ENCODE assay signal across 1 cellular context in the genomic region with DNA sequence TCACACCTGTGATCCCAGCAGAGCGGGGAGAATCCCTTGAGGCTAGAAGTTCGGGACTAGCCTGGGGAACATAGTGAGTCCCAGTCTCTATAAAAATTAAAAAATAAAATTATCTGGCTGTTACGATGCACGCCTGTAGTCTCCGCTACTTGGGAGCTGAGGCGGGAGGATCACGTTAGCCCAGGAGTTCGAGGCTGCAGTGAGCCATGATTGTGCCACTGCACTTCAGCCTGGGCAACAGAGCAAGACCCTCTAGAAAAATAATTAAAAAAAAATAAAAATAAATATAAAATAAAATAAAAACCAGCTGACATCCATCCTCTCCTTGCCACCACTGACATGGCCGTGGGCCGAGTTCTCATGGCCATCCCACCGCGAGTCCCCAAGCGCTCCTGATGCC.
TF ChIP-seq lines count a peak whose summit lies in the region.

No MANE protein-coding gene starts in this region.

TF ChIP-seq in K562, 482 proteins besides CTCF, POLR2A, EP300 and RAD21:
- TF ChIP-seq LARP7 (IDR thresholded peaks at IDR 0.05) = no peak
- TF ChIP-seq BMI1 (IDR thresholded peaks at IDR 0.05; ENCODE audit: low read length) = no peak
- TF ChIP-seq ZNF121 (CRISPR knock-in tag; conservative IDR thresholded peaks at IDR 0.05) = peak; percentile 86
